Comparison of ENCODE assay signal across 21 cellular contexts in the genomic region with DNA sequence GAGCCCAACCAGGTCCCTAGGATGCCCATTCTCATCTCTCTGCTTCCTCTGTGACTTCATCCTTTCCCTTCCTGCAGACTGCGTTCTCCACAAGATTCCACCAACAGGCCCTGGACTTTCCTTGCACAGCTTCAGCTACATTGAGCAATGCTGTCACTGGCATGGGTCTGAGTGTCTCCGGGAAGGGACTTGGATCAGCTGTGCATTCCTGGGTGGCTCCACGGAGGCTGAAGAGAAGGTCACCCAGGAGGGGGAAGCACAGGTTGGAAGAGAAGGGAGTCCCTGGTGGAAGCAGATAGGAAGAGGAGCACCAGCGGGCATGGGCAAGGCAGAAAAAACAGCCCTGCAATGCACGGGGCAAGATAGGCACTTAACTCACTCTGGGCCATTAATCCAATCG.
DNase-seq lines count a peak whose midpoint lies in the region; ATAC-seq and TF ChIP-seq lines count a peak whose summit lies in the region.
"Had no signal": no experiment of that assay in that cellular context is flagged by ENCODE, and none has a peak within 500 bp of the region (broad histone marks: within the 10 kb centered on the region; RNA-seq: fewer than 3 reads in every experiment).

No MANE protein-coding gene starts in this region.

- H3K36me3 Mint-ChIP-seq in CD8-positive, alpha-beta T cell: no peaks in the 10 kb centered on the region
- H3K36me3 Mint-ChIP-seq in activated naive CD8-positive, alpha-beta T cell treated with anti-CD3 and anti-CD28 coated beads, Interleukin-2, amount 10 ng/mL, durations not matched to agents 7 days and 5 days: peaks cover 5% of the 10 kb centered on the region
- H3K36me3 Mint-ChIP-seq in naive thymus-derived CD8-positive, alpha-beta T cell: no peaks in the 10 kb centered on the region

- no peak overlapping the region for H3K4me3 ChIP-seq in CD8-positive, alpha-beta T cell (ENCODE audit: low read depth, low read length)
- H3K4me3 ChIP-seq in mesendoderm (ENCODE audit: low read length) (no peak overlapping the region), tibial artery (no peak overlapping the region)
- H3K4me3 ChIP-seq: heart right ventricle, PC-9, thyroid gland had no signal

- H3K79me1 ChIP-seq in mesendoderm (ENCODE audit: low read length): no peaks in the 10 kb centered on the region

- no peak for ATAC-seq in CD8-positive, alpha-beta T cell
- no peak for ATAC-seq in activated naive CD8-positive, alpha-beta T cell treated with anti-CD3 and anti-CD28 coated beads, Interleukin-2, amount 10 ng/mL, durations not matched to agents 7 days and 5 days (ENCODE audit: low read depth)
- no peak for ATAC-seq in naive thymus-derived CD8-positive, alpha-beta T cell

- H3K9me3 Mint-ChIP-seq in CD8-positive, alpha-beta T cell: no peaks in the 10 kb centered on the region
- no peaks in the 10 kb centered on the region for H3K9me3 Mint-ChIP-seq in activated naive CD8-positive, alpha-beta T cell treated with anti-CD3 and anti-CD28 coated beads, Interleukin-2, amount 10 ng/mL, durations not matched to agents 7 days and 5 days
- peaks cover 0 to 2% (median 0%) of the 10 kb centered on the region in 9 donors for H3K9me3 Mint-ChIP-seq in naive thymus-derived CD8-positive, alpha-beta T cell
- H3K9me3 Mint-ChIP-seq: HFFc6, neural crest cell had no signal

- no peak overlapping the region for H3K23ac ChIP-seq in mesendoderm (ENCODE audit: low read length)

- H3K56ac ChIP-seq in mesendoderm (ENCODE audit: low read length): no peak overlapping the region

- H3K9me3 ChIP-seq in CD8-positive, alpha-beta T cell (ENCODE audit: low read length): no peaks in the 10 kb centered on the region
- H3K9me3 ChIP-seq in tibial artery: no peaks in the 10 kb centered on the region
- H3K9me3 ChIP-seq: heart right ventricle, thyroid gland had no signal

- DNase-seq in CD8-positive, alpha-beta T cell: no peak
- DNase-seq in LHCN-M2 (ENCODE audit: low read depth) (peak; percentile 8), activated gamma-delta T cell treated with Interleukin-2 at 50 U/mL for 16 hours (no peak), mesendoderm (no peak), NCI-H2227 treated with DMSO at 0.1 percent for 48 hours (lab: John Stamatoyannopoulos, UW) (no peak), tibial artery (no peak)
- DNase-seq in activated naive CD8-positive, alpha-beta T cell treated with anti-CD3 and anti-CD28 coated beads, Interleukin-2, amount 10 ng/mL, durations not matched to agents 7 days and 5 days: no peak
- DNase-seq in naive thymus-derived CD8-positive, alpha-beta T cell: no peak
- DNase-seq: cerebellar nuclear complex; DMS79 treated with DMSO at 0.1 percent for 48 hours; heart right ventricle; Karpas-422; NCI-H1048; NCI-H187 treated with DMSO at 0.1 percent for 48 hours; NCI-H774; PC-9; SHP77 treated with DMSO at 0.1 percent for 48 hours; stimulated activated CD4-positive, alpha-beta T cell treated with anti-CD3 and anti-CD28 coated beads, Interleukin-1b, Interleukin-23, amount 100 ng/mL, for 48 hours; thyroid gland had no signal

- no peak overlapping the region for H2BK120ac ChIP-seq in mesendoderm (ENCODE audit: low read depth, low read length)

- no CpG with 5 or more reads among the region's 6 CpGs for WGBS in mesendoderm (ENCODE audit: extremely low coverage, insufficient coverage, low lambda C conversion rate)

- peaks cover 78% of the 10 kb centered on the region for H3K4me1 Mint-ChIP-seq in CD8-positive, alpha-beta T cell (ENCODE audit: low read depth)
- H3K4me1 Mint-ChIP-seq in activated naive CD8-positive, alpha-beta T cell treated with anti-CD3 and anti-CD28 coated beads, Interleukin-2, amount 10 ng/mL, durations not matched to agents 7 days and 5 days: peaks cover 61% of the 10 kb centered on the region
- peaks cover 48 to 83% (median 74%) of the 10 kb centered on the region in 4 donors for H3K4me1 Mint-ChIP-seq in naive thymus-derived CD8-positive, alpha-beta T cell

- H3K4me3 Mint-ChIP-seq in CD8-positive, alpha-beta T cell: peak overlapping the region; percentile 62
- H3K4me3 Mint-ChIP-seq in activated naive CD8-positive, alpha-beta T cell treated with anti-CD3 and anti-CD28 coated beads, Interleukin-2, amount 10 ng/mL, durations not matched to agents 7 days and 5 days: peak overlapping the region; percentile 3
- peak overlapping the region in 8 of 10 donors; percentile 48 to 82 (median 72) for H3K4me3 Mint-ChIP-seq in naive thymus-derived CD8-positive, alpha-beta T cell
- H3K4me3 Mint-ChIP-seq: HFFc6, neural crest cell had no signal

- H2BK5ac ChIP-seq in mesendoderm (ENCODE audit: low read length): no peak overlapping the region

- intact Hi-C loops in CD8-positive, alpha-beta T cell (cut with DNase I, micrococcal nuclease): no loop called here
- intact Hi-C loops in tibial artery (cut with DNase I; ENCODE audit: low total_unique reads): no loop called here

- peak overlapping the region; percentile 66 for H3K27ac Mint-ChIP-seq in CD8-positive, alpha-beta T cell
- H3K27ac Mint-ChIP-seq in activated naive CD8-positive, alpha-beta T cell treated with anti-CD3 and anti-CD28 coated beads, Interleukin-2, amount 10 ng/mL, durations not matched to agents 7 days and 5 days: peak overlapping the region; percentile 59
- H3K27ac Mint-ChIP-seq in naive thymus-derived CD8-positive, alpha-beta T cell: peak overlapping the region in 4 of 10 donors; percentile 58 to 78 (median 65)
- H3K27ac Mint-ChIP-seq: HFFc6 had no signal

- no peak overlapping the region for H3K9ac ChIP-seq in mesendoderm (ENCODE audit: low read length)

- no peaks in the 10 kb centered on the region for H3K36me3 ChIP-seq in CD8-positive, alpha-beta T cell (ENCODE audit: insufficient read depth, low read length)
- no peaks in the 10 kb centered on the region for H3K36me3 ChIP-seq in mesendoderm (ENCODE audit: control insufficient read depth, insufficient read depth, low read length)
- no peaks in the 10 kb centered on the region for H3K36me3 ChIP-seq in tibial artery
- H3K36me3 ChIP-seq: heart right ventricle, thyroid gland had no signal

- no peaks in the 10 kb centered on the region for H3K27me3 ChIP-seq in CD8-positive, alpha-beta T cell (ENCODE audit: insufficient read depth, low read length)
- H3K27me3 ChIP-seq in mesendoderm (ENCODE audit: insufficient read depth, low read length, poor library complexity) (no peaks in the 10 kb centered on the region), tibial artery (no peaks in the 10 kb centered on the region)
- H3K27me3 ChIP-seq: heart right ventricle, thyroid gland had no signal

- no peak overlapping the region for H3K4me2 ChIP-seq in mesendoderm (ENCODE audit: low read length)
- H3K4me2 ChIP-seq: PC-9 had no signal

- no peak overlapping the region for H3K4ac ChIP-seq in mesendoderm (ENCODE audit: low read depth, low read length)

- POLR2A ChIA-PET in CD8-positive, alpha-beta T cell (lab: Charles Lee): interaction anchor here (1.2 to 1.5 kb wide), 4 partner anchors 31 to 124 kb away, joined by 3 to 6 read pairs (median 3); no protein-coding TSS in a partner anchor
- POLR2A ChIA-PET in activated naive CD8-positive, alpha-beta T cell treated with anti-CD3 and anti-CD28 coated beads, Interleukin-2, amount 10 ng/mL, durations not matched to agents 7 days and 5 days (lab: Charles Lee): interaction anchor here (0.7 kb wide), 1 partner anchor 20 kb away, joined by 3 read pairs; no protein-coding TSS in a partner anchor
- POLR2A ChIA-PET in naive thymus-derived CD8-positive, alpha-beta T cell (lab: Charles Lee): interaction anchor here (0.6 to 2.0 kb wide), 5 partner anchors 12 to 255 kb away, joined by 3 to 8 read pairs (median 3); a partner anchor contains a TSS

- peaks cover 64% of the 10 kb centered on the region for H3K4me1 ChIP-seq in CD8-positive, alpha-beta T cell (ENCODE audit: insufficient read depth, low read length)
- H3K4me1 ChIP-seq in mesendoderm (ENCODE audit: control insufficient read depth, low read depth, low read length) (no peaks in the 10 kb centered on the region), tibial artery (no peaks in the 10 kb centered on the region)
- H3K4me1 ChIP-seq: thyroid gland had no signal

- CTCF ChIA-PET in CD8-positive, alpha-beta T cell (lab: Charles Lee): interaction anchor here (1.3 kb wide), 1 partner anchor 9 kb away, joined by 5 read pairs; no protein-coding TSS in a partner anchor

- H3K27ac ChIP-seq in CD8-positive, alpha-beta T cell (ENCODE audit: low read depth, low read length): no peak overlapping the region
- H3K27ac ChIP-seq in mesendoderm (ENCODE audit: low read depth, low read length) (no peak overlapping the region), tibial artery (no peak overlapping the region)
- H3K27ac ChIP-seq: heart right ventricle, PC-9, thyroid gland had no signal

- no peak overlapping the region for H2BK15ac ChIP-seq in mesendoderm (replicated peaks; ENCODE audit: low read depth)

- H3K27me3 Mint-ChIP-seq in CD8-positive, alpha-beta T cell (ENCODE audit: low read depth): no peaks in the 10 kb centered on the region
- H3K27me3 Mint-ChIP-seq in activated naive CD8-positive, alpha-beta T cell treated with anti-CD3 and anti-CD28 coated beads, Interleukin-2, amount 10 ng/mL, durations not matched to agents 7 days and 5 days: no peaks in the 10 kb centered on the region
- H3K27me3 Mint-ChIP-seq in naive thymus-derived CD8-positive, alpha-beta T cell: no peaks in the 10 kb centered on the region

- H3K79me2 ChIP-seq in mesendoderm (ENCODE audit: control insufficient read depth, insufficient read depth, low read length): no peaks in the 10 kb centered on the region

- H2AK5ac ChIP-seq in mesendoderm (ENCODE audit: low read length): no peak overlapping the region

- H3K18ac ChIP-seq in mesendoderm (ENCODE audit: low read length): no peak overlapping the region

- H4K8ac ChIP-seq in mesendoderm (ENCODE audit: low read depth, low read length): no peak overlapping the region

- no peak overlapping the region for H4K5ac ChIP-seq in mesendoderm (ENCODE audit: low read length)

- no peak for TF ChIP-seq CTCF in CD8-positive, alpha-beta T cell (IDR thresholded peaks at IDR 0.05)
- no peak for TF ChIP-seq CTCF in tibial artery (IDR thresholded peaks at IDR 0.05)

Comparison
In these comparisons a context has a peak if more than half of its experiments do, and no peak if none do; other contexts are left out.
1. H3K4me3 Mint-ChIP-seq: peak in every context shown above with its lines; median percentile 72 in naive thymus-derived CD8-positive, alpha-beta T cell; 62 in CD8-positive, alpha-beta T cell; 3 in activated naive CD8-positive, alpha-beta T cell treated with anti-CD3 and anti-CD28 coated beads, Interleukin-2, amount 10 ng/mL, durations not matched to agents 7 days and 5 days.